Comparison of ENCODE assay signal across 8 cellular contexts in genomic region chr3:149879872-149880271, GRCh38.
A peak's percentile ranks its signal among the peaks of the same experiment; 100 is the strongest.
DNase-seq lines count a peak whose midpoint lies in the region; ATAC-seq, FAIRE-seq and TF ChIP-seq lines count a peak whose summit lies in the region.

No MANE protein-coding gene starts in this region.

- no peaks in the 10 kb centered on the region for H4K20me1 ChIP-seq in OCI-LY1 (ENCODE audit: insufficient read depth, low read length)

- H3K9ac ChIP-seq in OCI-LY1 (ENCODE audit: low read length): no peak overlapping the region

- H3K4me2 ChIP-seq in OCI-LY1 (ENCODE audit: low read length): no peak overlapping the region

- no peaks in the 10 kb centered on the region for H3K4me1 ChIP-seq in OCI-LY1 (ENCODE audit: insufficient read depth, low read length, severe bottlenecking)

- H2AFZ ChIP-seq in OCI-LY1 (ENCODE audit: low read length): no peak overlapping the region

- peak; percentile 96 for FAIRE-seq in G401.6 (lab: Jason Lieb, UNC)

- ATAC-seq in HG02884 (IDR thresholded peaks at IDR 0.05; ENCODE audit: unreplicated experiment): peak; percentile 68
- ATAC-seq in activated CD4-positive, CD25-positive, alpha-beta regulatory T cell treated with anti-CD3 and anti-CD28 coated beads, Interleukin-2, amount 50 U/mL, for 24 hours: no peak

- H3F3A ChIP-seq in OCI-LY1 (ENCODE audit: insufficient read depth, low read length): no peaks in the 10 kb centered on the region

- no peaks in the 10 kb centered on the region for H3K36me3 ChIP-seq in OCI-LY1 (ENCODE audit: insufficient read depth, low read length)

- TF ChIP-seq CTCF in OCI-LY1 (IDR thresholded peaks at IDR 0.05; ENCODE audit: low read length): peak; percentile 95
- TF ChIP-seq CTCF in cardiac fibroblast (IDR thresholded peaks at IDR 0.05; ENCODE audit: low read depth, low read length): peak; percentile 60

- no peaks in the 10 kb centered on the region for H3K9me2 ChIP-seq in OCI-LY1 (ENCODE audit: low read depth, low read length)

- H3K4me3 ChIP-seq in OCI-LY1 (ENCODE audit: low read depth, low read length, poor library complexity, severe bottlenecking): no peak overlapping the region
- no peak overlapping the region for H3K4me3 ChIP-seq in cardiac fibroblast (replicated peaks in 1 of 2; ENCODE audit: low read depth in 2 of 2, low read length in 2 of 2)

- no peaks in the 10 kb centered on the region for H3K27me3 ChIP-seq in OCI-LY1 (ENCODE audit: insufficient read depth, low read length)

- DNase-seq in cardiac fibroblast (ENCODE audit: low read depth in 2 of 2): peak; percentile 80 to 83
- peak; percentile 81 for DNase-seq in left kidney (ENCODE audit: low read depth, low spot score)
- peak; percentile 48 for DNase-seq in stromal cell of bone marrow (ENCODE audit: low read depth)
- no peak for DNase-seq in NCI-H1436 treated with DMSO at 0.1 percent for 48 hours (lab: John Stamatoyannopoulos, UW)

- H3K79me2 ChIP-seq in OCI-LY1 (ENCODE audit: insufficient read depth, low read length): no peaks in the 10 kb centered on the region

- H3K9me3 ChIP-seq in OCI-LY1 (ENCODE audit: low read length): no peaks in the 10 kb centered on the region

- H3K27ac ChIP-seq in OCI-LY1 (ENCODE audit: low read depth, low read length, poor library complexity, severe bottlenecking): no peak overlapping the region
